Comparison of ENCODE assay signal across 18 cellular contexts in the genomic region with DNA sequence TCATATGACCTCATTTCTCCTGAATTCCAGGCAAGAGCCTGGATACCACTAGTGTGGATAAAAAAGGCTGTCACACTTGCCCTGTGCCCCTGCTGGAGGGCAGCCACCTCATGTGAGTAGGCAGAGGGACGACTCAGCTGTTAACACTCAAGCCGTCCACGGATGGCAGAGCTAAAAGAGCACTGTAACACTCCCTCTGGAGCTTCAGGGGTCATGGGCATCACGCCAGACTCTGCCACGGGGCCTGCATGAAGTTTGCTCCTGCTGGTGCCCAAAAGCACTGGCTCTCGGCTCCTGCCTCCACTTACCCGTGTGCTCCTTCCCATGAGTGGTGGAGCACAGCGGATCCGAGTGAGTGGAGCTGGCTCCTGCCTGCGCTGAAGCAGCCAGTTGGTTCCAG.
DNase-seq lines count a peak whose midpoint lies in the region; ATAC-seq and TF ChIP-seq lines count a peak whose summit lies in the region.
"Had no signal": no experiment of that assay in that cellular context is flagged by ENCODE, and none has a peak within 500 bp of the region (broad histone marks: within the 10 kb centered on the region; RNA-seq: fewer than 3 reads in every experiment).

No MANE protein-coding gene starts in this region.

- H3K4me1 Mint-ChIP-seq in activated naive CD8-positive, alpha-beta T cell treated with anti-CD3 and anti-CD28 coated beads for 36 hours = no peaks in the 10 kb centered on the region
- H3K4me1 Mint-ChIP-seq: B cell; CD14-positive monocyte; CD8-positive, alpha-beta memory T cell had no signal

- no peaks in the 10 kb centered on the region for H3K9me3 ChIP-seq in BE2C
- H3K9me3 ChIP-seq in MG63 = no peaks in the 10 kb centered on the region
- peaks cover 0 to 9% (median 0%) of the 10 kb centered on the region in 8 donors for H3K9me3 ChIP-seq in spleen
- H3K9me3 ChIP-seq: BLaER1 treated with 17β-estradiol and CSF1 and Interleukin-3, amounts not matched to agents 10 nM and 100 nM had no signal

- H3K27me3 ChIP-seq in BE2C (no peaks in the 10 kb centered on the region), MG63 (no peaks in the 10 kb centered on the region), spleen (replicated peaks in 1 of 7) (no peaks in the 10 kb centered on the region)
- H3K27me3 ChIP-seq: BLaER1 treated with 17β-estradiol and CSF1 and Interleukin-3, amounts not matched to agents 10 nM and 100 nM had no signal

- intact Hi-C loops in spleen (cut with DNase I; ENCODE audit: low total_unique reads) = no loop called here

- TF ChIP-seq CTCF in BE2C (IDR thresholded peaks at IDR 0.05; ENCODE audit: low read depth, low read length) = no peak
- TF ChIP-seq CTCF in spleen (IDR thresholded peaks at IDR 0.05 in 8 of 11, conservative IDR thresholded peaks at IDR 0.05 in 3 of 11) = no peak
- no peak for TF ChIP-seq CTCF in omental fat pad (IDR thresholded peaks at IDR 0.05)

- no peak for TF ChIP-seq POLR2A in spleen (IDR thresholded peaks at IDR 0.05)

- H3K36me3 ChIP-seq in BE2C (no peaks in the 10 kb centered on the region), MG63 (no peaks in the 10 kb centered on the region), spleen (no peaks in the 10 kb centered on the region)
- H3K36me3 ChIP-seq: BLaER1 treated with 17β-estradiol and CSF1 and Interleukin-3, amounts not matched to agents 10 nM and 100 nM had no signal

- ATAC-seq in omental fat pad (ENCODE audit: low FRiP score) = no peak

- H3K36me3 Mint-ChIP-seq in activated naive CD8-positive, alpha-beta T cell treated with anti-CD3 and anti-CD28 coated beads for 36 hours = no peaks in the 10 kb centered on the region
- H3K36me3 Mint-ChIP-seq: CD14-positive monocyte; CD8-positive, alpha-beta memory T cell had no signal

- H3K9me3 Mint-ChIP-seq in activated naive CD8-positive, alpha-beta T cell treated with anti-CD3 and anti-CD28 coated beads for 36 hours = no peaks in the 10 kb centered on the region

- no peak overlapping the region for H3K27ac ChIP-seq in spleen
- H3K27ac ChIP-seq: 22Rv1; BLaER1 treated with 17β-estradiol and CSF1 and Interleukin-3, amounts not matched to agents 10 nM and 100 nM; GM23248 had no signal

- H3K4me3 ChIP-seq in BE2C (ENCODE audit: low read depth, low read length) (no peak overlapping the region), MG63 (no peak overlapping the region), spleen (no peak overlapping the region)
- H3K4me3 ChIP-seq: BLaER1 treated with 17β-estradiol and CSF1 and Interleukin-3, amounts not matched to agents 10 nM and 100 nM; GM23248 had no signal

- WGBS in spleen, 5 donors = 82 to 93% (median 87%) methylated on average over 8 to 10 of the region's 10 CpGs

- no peak overlapping the region for H3K4me3 Mint-ChIP-seq in activated naive CD8-positive, alpha-beta T cell treated with anti-CD3 and anti-CD28 coated beads for 36 hours
- H3K4me3 Mint-ChIP-seq: B cell; CD14-positive monocyte; CD4-positive, alpha-beta T cell; CD8-positive, alpha-beta memory T cell had no signal

- no peaks in the 10 kb centered on the region for H3K27me3 Mint-ChIP-seq in activated naive CD8-positive, alpha-beta T cell treated with anti-CD3 and anti-CD28 coated beads for 36 hours
- H3K27me3 Mint-ChIP-seq: B cell; CD4-positive, alpha-beta T cell had no signal

- H3K4me1 ChIP-seq in BE2C (no peaks in the 10 kb centered on the region), spleen (no peaks in the 10 kb centered on the region)
- H3K4me1 ChIP-seq: BLaER1 treated with 17β-estradiol and CSF1 and Interleukin-3, amounts not matched to agents 10 nM and 100 nM had no signal

- no peak overlapping the region for H3K27ac Mint-ChIP-seq in activated naive CD8-positive, alpha-beta T cell treated with anti-CD3 and anti-CD28 coated beads for 36 hours
- H3K27ac Mint-ChIP-seq: B cell; CD14-positive monocyte; CD4-positive, alpha-beta T cell; CD8-positive, alpha-beta memory T cell had no signal

- peak; percentile 42 for DNase-seq in DMS53 (lab: John Stamatoyannopoulos, UW)
- no peak for DNase-seq in DMS53 treated with DMSO at 0.1 percent for 48 hours (lab: John Stamatoyannopoulos, UW; ENCODE audit: unreplicated experiment)
- peak; percentile 10 for DNase-seq in BE2C
- DNase-seq in MG63 = peak; percentile 3
- DNase-seq in spleen = peak; percentile 60
- no peak for DNase-seq in omental fat pad (ENCODE audit: low spot score)
- DNase-seq in activated naive CD8-positive, alpha-beta T cell treated with anti-CD3 and anti-CD28 coated beads for 36 hours = no peak
- DNase-seq: CD4-positive, alpha-beta T cell; CD8-positive, alpha-beta memory T cell; DMS 273 treated with DMSO at 0.1 percent for 48 hours; DMS79; GM23248; H7; HCEC 1CT had no signal

Comparison
In these comparisons a context has a peak if more than half of its experiments do, and no peak if none do; other contexts are left out.
1. DNase-seq: peak in DMS53 (single experiment), BE2C (single experiment), MG63 (single experiment) and spleen (single experiment); none in DMS53 treated with DMSO at 0.1 percent for 48 hours (single experiment), omental fat pad (single experiment) and activated naive CD8-positive, alpha-beta T cell treated with anti-CD3 and anti-CD28 coated beads for 36 hours (single experiment).